Comparison of ENCODE assay signal across 8 cellular contexts in genomic region chr2:88919087-88919738, GRCh38.
DNase-seq lines count a peak whose midpoint lies in the region; ATAC-seq, FAIRE-seq and TF ChIP-seq lines count a peak whose summit lies in the region.

No MANE protein-coding gene starts in this region.

- TF ChIP-seq POLR2A in A549 (IDR thresholded peaks at IDR 0.05; ENCODE audit: low read length): no peak

- no peak overlapping the region for H3K4me3 ChIP-seq in A549
- H3K4me3 ChIP-seq in Panc1 (ENCODE audit: low read depth in 2 of 2, low read length in 2 of 2): no peak overlapping the region

- H3K4me2 ChIP-seq in A549: no peak overlapping the region

- in situ Hi-C loops in Panc1 (cut with HindIII; ENCODE audit: low pct_unique_long_range_greater_than_20kb, low sequenced_read_pairs): no loop called here

- peak; percentile 10 to 58 for DNase-seq in A549 (ENCODE audit: low read depth in 1 of 2, low spot score in 1 of 2)
- peak; percentile 49 for DNase-seq in GM03348 (ENCODE audit: low spot score)
- no peak for DNase-seq in Panc1 (ENCODE audit: low read depth, low spot score)
- DNase-seq in glomerular visceral epithelial cell (ENCODE audit: extremely low spot score): peak; percentile 18
- no peak for DNase-seq in stimulated activated CD4-positive, alpha-beta T cell treated with anti-CD3 and anti-CD28 coated beads, Interleukin-1b, Interleukin-23, amount 100 ng/mL, for 48 hours
- DNase-seq in NCI-H1436 (lab: John Stamatoyannopoulos, UW): no peak
- no peak for DNase-seq in stimulated activated naive CD8-positive, alpha-beta T cell treated with anti-CD3 and anti-CD28 coated beads, Interleukin-15, Interleukin-2, amounts not matched to agents 100 U/mL and 50 U/mL, for 24 hours

- WGBS in A549 (ENCODE audit: missing lambda C conversion rate): 16% methylated on average over 7 of the region's 7 CpGs

- no peaks in the 10 kb centered on the region for H3K9me3 ChIP-seq in A549
- H3K9me3 ChIP-seq in Panc1 (ENCODE audit: control insufficient read depth, insufficient read depth, low read depth, low read length): no peaks in the 10 kb centered on the region

- no peak for FAIRE-seq in A549 (lab: Jason Lieb, UNC)

- H3K27ac ChIP-seq in A549 (no peak overlapping the region), Panc1 (ENCODE audit: low read length) (no peak overlapping the region)

- intact Hi-C loops in Panc1 (cut with micrococcal nuclease; ENCODE audit: unreplicated experiment): loop anchor here (5.0 kb wide), 1 partner anchor 37 kb away; no protein-coding TSS in a partner anchor

- no peaks in the 10 kb centered on the region for H3K4me1 ChIP-seq in A549
- H3K4me1 ChIP-seq in Panc1 (ENCODE audit: control insufficient read depth, insufficient read depth, low read length): no peaks in the 10 kb centered on the region

- no TSS peak for BruUV-seq in Panc1 (replicated peaks; lab: Mats Ljungman, UMichigan)

- H3K27me3 ChIP-seq in Panc1 (ENCODE audit: control insufficient read depth, insufficient read depth, low read length): no peaks in the 10 kb centered on the region

- TF ChIP-seq CTCF in A549 (IDR thresholded peaks at IDR 0.05) (peak; percentile 74), Panc1 (IDR thresholded peaks at IDR 0.05) (peak; percentile 63; the same call in 1 of the 2 replicates)

- no peak for TF ChIP-seq EP300 in A549 (IDR thresholded peaks at IDR 0.05)

- ATAC-seq in A549 (peak; percentile 76 to 83; a peak in 4 of 6 replicates), Panc1 (no peak), GM18858 (IDR thresholded peaks at IDR 0.05; ENCODE audit: unreplicated experiment) (no peak)
- no peak for ATAC-seq in stimulated activated naive CD8-positive, alpha-beta T cell treated with anti-CD3 and anti-CD28 coated beads, Interleukin-15, Interleukin-2, amounts not matched to agents 100 U/mL and 50 U/mL, for 24 hours

- CTCF ChIA-PET in A549 (lab: Yijun Ruan, JAX): interaction anchor here (0.6 to 1.6 kb wide), 15 partner anchors 9 to 182 kb away, joined by 3 to 11 read pairs (median 3); no protein-coding TSS in a partner anchor
- CTCF ChIA-PET in Panc1 (lab: Charles Lee): interaction anchor here (1.3 kb wide), 1 partner anchor 39 kb away, joined by 4 read pairs; no protein-coding TSS in a partner anchor

- POLR2A ChIA-PET in A549 (lab: Yijun Ruan, JAX) (no interaction called here), Panc1 (lab: Charles Lee) (no interaction called here)

- no peaks in the 10 kb centered on the region for H3K36me3 ChIP-seq in Panc1 (ENCODE audit: control insufficient read depth, insufficient read depth, low read length)

- peak; percentile 38 to 43; a peak in 4 of 5 replicates for TF ChIP-seq RAD21 in A549 (conservative IDR thresholded peaks at IDR 0.05 in 1 of 2, IDR thresholded peaks at IDR 0.05 in 1 of 2)

TF ChIP-seq in A549, 52 proteins besides CTCF, POLR2A, EP300 and RAD21:
- TF ChIP-seq FOSL2 (IDR thresholded peaks at IDR 0.05) (no peak), FOSL2 (CRISPR knock-in tag; IDR thresholded peaks at IDR 0.05) (no peak), SMC3 (IDR thresholded peaks at IDR 0.05) (peak; percentile 58)
- TF ChIP-seq, protein P1, sequence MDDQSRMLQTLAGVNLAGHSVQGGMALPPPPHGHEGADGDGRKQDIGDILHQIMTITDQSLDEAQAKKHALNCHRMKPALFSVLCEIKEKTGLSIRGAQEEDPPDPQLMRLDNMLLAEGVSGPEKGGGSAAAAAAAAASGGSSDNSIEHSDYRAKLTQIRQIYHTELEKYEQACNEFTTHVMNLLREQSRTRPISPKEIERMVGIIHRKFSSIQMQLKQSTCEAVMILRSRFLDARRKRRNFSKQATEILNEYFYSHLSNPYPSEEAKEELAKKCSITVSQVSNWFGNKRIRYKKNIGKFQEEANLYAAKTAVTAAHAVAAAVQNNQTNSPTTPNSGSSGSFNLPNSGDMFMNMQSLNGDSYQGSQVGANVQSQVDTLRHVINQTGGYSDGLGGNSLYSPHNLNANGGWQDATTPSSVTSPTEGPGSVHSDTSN (IDR thresholded peaks at IDR 0.05): no peak
TF ChIP-seq in A549: peak in this region for 1.

Comparison
In these comparisons a context has a peak if more than half of its experiments do, and no peak if none do; other contexts are left out.
1. ATAC-seq: peak in A549 (2 of 2); none in Panc1 (single experiment), GM18858 (single experiment) and stimulated activated naive CD8-positive, alpha-beta T cell treated with anti-CD3 and anti-CD28 coated beads, Interleukin-15, Interleukin-2, amounts not matched to agents 100 U/mL and 50 U/mL, for 24 hours (single experiment).
2. DNase-seq: peak in A549 (2 of 2), GM03348 (single experiment) and glomerular visceral epithelial cell (single experiment); none in Panc1 (single experiment), stimulated activated CD4-positive, alpha-beta T cell treated with anti-CD3 and anti-CD28 coated beads, Interleukin-1b, Interleukin-23, amount 100 ng/mL, for 48 hours (single experiment), NCI-H1436 (single experiment) and stimulated activated naive CD8-positive, alpha-beta T cell treated with anti-CD3 and anti-CD28 coated beads, Interleukin-15, Interleukin-2, amounts not matched to agents 100 U/mL and 50 U/mL, for 24 hours (single experiment).